ENCODE assay signal across 16 cellular contexts in genomic region chr18:59485382-59485781, GRCh38.
DNase-seq lines count a peak whose midpoint lies in the region; TF ChIP-seq lines count a peak whose summit lies in the region.
"Had no signal": no experiment of that assay in that cellular context is flagged by ENCODE, and none has a peak within 500 bp of the region (broad histone marks: within the 10 kb centered on the region; RNA-seq: fewer than 3 reads in every experiment).

No MANE protein-coding gene starts in this region.

- no peaks in the 10 kb centered on the region for H3K9me3 Mint-ChIP-seq in osteocyte (ENCODE audit: unreplicated experiment)
- H3K9me3 Mint-ChIP-seq: CD14-positive monocyte, GM23338, HFFc6, IgD-negative memory B cell had no signal

- DNase-seq in PC-9 (no peak), hepatocyte (ENCODE audit: low spot score) (no peak), osteocyte (ENCODE audit: extremely low spot score, unreplicated experiment) (no peak), NCI-H2029 treated with DMSO at 0.1 percent for 48 hours (lab: John Stamatoyannopoulos, UW) (no peak), superior temporal gyrus (ENCODE audit: extremely low spot score) (no peak)
- no peak for DNase-seq in stimulated activated CD4-positive, alpha-beta T cell treated with anti-CD3 and anti-CD28 coated beads, Interleukin-15, amount 100 ng/mL, for 24 hours
- DNase-seq: CD4-positive, alpha-beta memory T cell; DMS153; DMS79; GDM1; HFFc6 had no signal

- no peaks in the 10 kb centered on the region for H4K20me1 ChIP-seq in PC-9 (ENCODE audit: insufficient read depth)
- no peaks in the 10 kb centered on the region for H4K20me1 ChIP-seq in hepatocyte (ENCODE audit: insufficient read depth, poor library complexity, severe bottlenecking)
- H4K20me1 ChIP-seq: BLaER1 had no signal

- H3K27me3 Mint-ChIP-seq in osteocyte (ENCODE audit: unreplicated experiment) = no peaks in the 10 kb centered on the region

- no TSS peak for BruUV-seq in PC-9 (replicated peaks; lab: Mats Ljungman, UMichigan)

- H3K4me1 ChIP-seq in ACC112 (ENCODE audit: control insufficient read depth, insufficient read depth, low read length, unreplicated experiment) = peaks cover 37% of the 10 kb centered on the region
- H3K4me1 ChIP-seq in PC-9 (replicated peaks; ENCODE audit: insufficient read depth) = 0 out of 2 replicates have a peak, but pooled peaks cover 6% of the 10 kb centered on the region
- H3K4me1 ChIP-seq in hepatocyte (ENCODE audit: insufficient read depth) = peaks cover 11% of the 10 kb centered on the region

- H3K4me3 Mint-ChIP-seq in osteocyte (ENCODE audit: unreplicated experiment) = no peak overlapping the region
- H3K4me3 Mint-ChIP-seq: CD14-positive monocyte; CD4-positive, alpha-beta memory T cell; GM23338; IgD-negative memory B cell had no signal

- peaks cover 48% of the 10 kb centered on the region for H3K4me1 Mint-ChIP-seq in osteocyte (ENCODE audit: unreplicated experiment)
- H3K4me1 Mint-ChIP-seq: CD14-positive monocyte; CD4-positive, alpha-beta memory T cell; GM23338 had no signal

- H3K4me2 ChIP-seq in PC-9 = 0 out of 2 replicates have a peak overlapping the region, but pooled peaks have one; percentile 2
- peak overlapping the region; percentile 26 for H3K4me2 ChIP-seq in hepatocyte
- H3K4me2 ChIP-seq: BLaER1, GM23338 had no signal

- H3K27ac ChIP-seq in ACC112 (ENCODE audit: low read depth, low read length) = peak overlapping the region; percentile 67
- H3K27ac ChIP-seq in PC-9 = no peak overlapping the region
- no peak overlapping the region for H3K27ac ChIP-seq in hepatocyte
- H3K27ac ChIP-seq: BLaER1 had no signal

- H3K9me2 ChIP-seq in PC-9 (ENCODE audit: insufficient read depth) (no peaks in the 10 kb centered on the region), hepatocyte (replicated peaks; ENCODE audit: insufficient read depth) (no peaks in the 10 kb centered on the region)

- intact Hi-C loops in PC-9 (cut with micrococcal nuclease; ENCODE audit: unreplicated experiment) = no loop called here

- H3K79me2 ChIP-seq in ACC112 (ENCODE audit: control insufficient read depth, insufficient read depth, low read length, unreplicated experiment) (peaks cover 53% of the 10 kb centered on the region), PC-9 (ENCODE audit: low read depth) (no peaks in the 10 kb centered on the region), hepatocyte (no peaks in the 10 kb centered on the region)

- H3K27me3 ChIP-seq in ACC112 (ENCODE audit: insufficient read depth, low read length) (no peaks in the 10 kb centered on the region), PC-9 (ENCODE audit: insufficient read depth, low read depth) (no peaks in the 10 kb centered on the region), hepatocyte (no peaks in the 10 kb centered on the region)
- H3K27me3 ChIP-seq: BLaER1 had no signal

- no peaks in the 10 kb centered on the region for H3F3A ChIP-seq in PC-9 (ENCODE audit: insufficient read depth, low read depth)

- WGBS in hepatocyte (ENCODE audit: low lambda C conversion rate, missing lambda C conversion rate) = 78% methylated on average over 5 of the region's 5 CpGs

- POLR2A ChIA-PET in PC-9 (lab: Charles Lee; ENCODE audit: unreplicated experiment) = no interaction called here

- no peaks in the 10 kb centered on the region for H3K36me3 Mint-ChIP-seq in osteocyte (ENCODE audit: unreplicated experiment)
- H3K36me3 Mint-ChIP-seq: CD14-positive monocyte; CD4-positive, alpha-beta memory T cell; IgD-negative memory B cell had no signal

- peak overlapping the region; percentile 69 for H3K27ac Mint-ChIP-seq in osteocyte (ENCODE audit: unreplicated experiment)
- H3K27ac Mint-ChIP-seq: CD14-positive monocyte; CD4-positive, alpha-beta memory T cell; GM23338; HFFc6; IgD-negative memory B cell had no signal

- CTCF ChIA-PET in PC-9 (lab: Charles Lee) = no interaction called here

- peak overlapping the region; percentile 55; the same call in 1 of the 2 replicates for H3K4me3 ChIP-seq in ACC112 (ENCODE audit: low read depth, low read length)
- no peak overlapping the region for H3K4me3 ChIP-seq in PC-9
- H3K4me3 ChIP-seq in hepatocyte = no peak overlapping the region
- H3K4me3 ChIP-seq: BLaER1, GM23338 had no signal

- no peaks in the 10 kb centered on the region for H3K36me3 ChIP-seq in ACC112 (ENCODE audit: insufficient read depth, low read length)
- H3K36me3 ChIP-seq in PC-9 (ENCODE audit: low read depth) = no peaks in the 10 kb centered on the region
- H3K36me3 ChIP-seq in hepatocyte (replicated peaks; ENCODE audit: insufficient read depth, low read depth) = no peaks in the 10 kb centered on the region
- H3K36me3 ChIP-seq: BLaER1 had no signal

- TF ChIP-seq CTCF in PC-9 (conservative IDR thresholded peaks at IDR 0.05) (no peak), hepatocyte (IDR thresholded peaks at IDR 0.05; ENCODE audit: poor library complexity) (no peak), osteocyte (IDR thresholded peaks at IDR 0.05) (no peak)

- H2AFZ ChIP-seq in ACC112 (ENCODE audit: low read length, unreplicated experiment) (no peak overlapping the region), PC-9 (no peak overlapping the region), hepatocyte (no peak overlapping the region)
- H2AFZ ChIP-seq: GM23338 had no signal

- H3K9me3 ChIP-seq in PC-9 (ENCODE audit: insufficient read depth, low read depth) (no peaks in the 10 kb centered on the region), hepatocyte (ENCODE audit: low read depth) (no peaks in the 10 kb centered on the region)
- H3K9me3 ChIP-seq: BLaER1 had no signal
